8 cellular contexts compared by ENCODE assay signal in the genomic region with DNA sequence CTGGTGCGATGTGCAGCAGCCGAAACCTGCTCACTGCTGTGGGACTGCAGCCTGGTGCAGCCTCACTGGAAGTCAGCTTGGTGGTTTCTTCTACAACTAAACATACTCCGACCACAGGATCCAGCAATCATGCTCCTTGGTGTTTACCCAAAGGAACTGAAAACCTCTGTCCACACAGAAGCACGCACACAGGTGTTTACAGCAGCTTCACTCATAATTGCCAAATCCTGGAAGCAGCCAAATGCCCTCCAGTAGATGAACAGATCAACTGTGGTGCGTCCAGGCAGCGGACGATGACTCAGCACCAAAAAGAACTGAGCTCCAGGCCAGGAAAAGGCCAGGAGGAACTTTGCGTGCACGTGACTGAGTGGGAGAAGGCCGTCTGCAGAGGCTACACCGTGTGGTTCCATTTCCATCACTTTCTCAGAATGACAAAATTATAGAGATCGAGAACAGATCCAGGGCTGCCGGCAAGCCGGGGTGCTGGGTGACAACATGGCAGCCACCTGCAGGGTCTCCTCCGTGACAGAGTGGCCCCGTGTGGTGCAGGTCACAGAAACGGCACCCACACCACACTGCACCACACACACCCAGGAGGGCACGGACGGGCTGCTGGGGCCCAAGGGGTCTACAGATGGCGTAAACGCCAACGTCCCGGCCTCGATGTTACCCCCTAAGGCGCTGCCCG. TPM values are rescaled to one million over a fixed set of nuclear protein-coding genes. Genes with fewer than 3 reads are reported as not detected.
DNase-seq lines count a peak whose midpoint lies in the region; ATAC-seq and TF ChIP-seq lines count a peak whose summit lies in the region.

No MANE protein-coding gene starts in this region.

- no peaks in the 10 kb centered on the region for H3K27me3 ChIP-seq in BJ (ENCODE audit: control insufficient read depth, insufficient read depth, low read length)
- H3K27me3 ChIP-seq in lower lobe of right lung (ENCODE audit: low read depth): no peaks in the 10 kb centered on the region
- no peaks in the 10 kb centered on the region for H3K27me3 ChIP-seq in HAP-1 (ENCODE audit: low read depth)

- H3K9me3 ChIP-seq in lower lobe of right lung (no peaks in the 10 kb centered on the region), HAP-1 (no peaks in the 10 kb centered on the region)

- peak; percentile 51 to 52 for ATAC-seq in lower lobe of right lung

- H3K27ac ChIP-seq in lower lobe of right lung: no peak overlapping the region

- POLR2A ChIA-PET in BJ (lab: Charles Lee): no interaction called here

- H3K36me3 ChIP-seq in BJ (ENCODE audit: control insufficient read depth, insufficient read depth, low read length): no peaks in the 10 kb centered on the region
- no peaks in the 10 kb centered on the region for H3K36me3 ChIP-seq in lower lobe of right lung
- no peaks in the 10 kb centered on the region for H3K36me3 ChIP-seq in HAP-1 (replicated peaks)

- CTCF ChIA-PET in BJ (lab: Yijun Ruan, JAX): interaction anchor here (1.0 to 1.1 kb wide), 4 partner anchors 22 to 59 kb away, joined by 3 read pairs; partner anchors contain the start of genes EXD3 and NOXA1

- no peak for TF ChIP-seq CTCF in BJ (IDR thresholded peaks at IDR 0.05; ENCODE audit: insufficient read depth, low read depth, low read length)
- no peak for TF ChIP-seq CTCF in lower lobe of right lung (IDR thresholded peaks at IDR 0.05)

- intact Hi-C loops in lower lobe of right lung (cut with DNase I): no loop called here

- DNase-seq in BJ (ENCODE audit: low read depth) (peak; percentile 84), M059J (ENCODE audit: low read depth) (peak; percentile 98), astrocyte of the hippocampus (ENCODE audit: low read depth, low spot score) (peak; percentile 80), lower lobe of right lung (peak; percentile 68), HAP-1 (ENCODE audit: low spot score in 2 of 2) (no peak), NAMALWA (ENCODE audit: low spot score) (no peak), NCI-H2227 (lab: John Stamatoyannopoulos, UW; ENCODE audit: unreplicated experiment) (no peak)
- no peak for DNase-seq in stimulated activated CD8-positive, alpha-beta memory T cell treated with anti-CD3 and anti-CD28 coated beads, Interleukin-4, amount 100 ng/mL, for 48 hours

- in situ Hi-C loops in HAP-1 (cut with MboI; ENCODE audit: low sequenced_read_pairs): no loop called here

- H3K4me1 ChIP-seq in lower lobe of right lung (peaks cover 5% of the 10 kb centered on the region), HAP-1 (no peaks in the 10 kb centered on the region)

- H3K4me3 ChIP-seq in BJ (ENCODE audit: low read depth, low read length): no peak overlapping the region
- no peak overlapping the region for H3K4me3 ChIP-seq in lower lobe of right lung
- H3K4me3 ChIP-seq in HAP-1: no peak overlapping the region

RNA-seq across cellular contexts. Expression of gene NSMF, which starts 23.1 kb away (rescaled TPM):
- 21.5 and 35.7 TPM in 2 replicates for polyA plus RNA-seq in BJ (2011; rRNA removed)
- 11.0 and 23.6 TPM in 2 replicates for polyA minus RNA-seq in BJ (2011; rRNA and poly(A)+ RNA removed)
- total RNA-seq in M059J (2014; rRNA removed; shearing (Covaris generic)): 11.8 and 24.0 TPM in 2 replicates
- total RNA-seq in lower lobe of right lung: 20.7 TPM

RNA-seq across cellular contexts. Expression of gene ENTPD8, which starts 41.1 kb away (rescaled TPM):
- not detected in 2 replicates for polyA plus RNA-seq in BJ (2011; rRNA removed)
- polyA minus RNA-seq in BJ (2011; rRNA and poly(A)+ RNA removed): not detected in 2 replicates
- total RNA-seq in M059J (2014; rRNA removed; shearing (Covaris generic)): not detected in 2 replicates
- 0.15 TPM for total RNA-seq in lower lobe of right lung

RNA-seq across cellular contexts. Expression of gene NOXA1, which starts 59.0 kb away (rescaled TPM):
- 0.20 and 0.32 TPM in 2 replicates for polyA plus RNA-seq in BJ (2011; rRNA removed)
- not detected in 2 replicates for polyA minus RNA-seq in BJ (2011; rRNA and poly(A)+ RNA removed)
- total RNA-seq in M059J (2014; rRNA removed; shearing (Covaris generic)): not detected in 2 replicates
- total RNA-seq in lower lobe of right lung: 6.9 TPM

RNA-seq across cellular contexts. Expression of gene EXD3, which starts 59.3 kb away (rescaled TPM):
- polyA plus RNA-seq in BJ (2011; rRNA removed): 4.9 and 5.4 TPM in 2 replicates
- polyA minus RNA-seq in BJ (2011; rRNA and poly(A)+ RNA removed): 2.2 and 3.3 TPM in 2 replicates
- 1.6 and 2.7 TPM in 2 replicates for total RNA-seq in M059J (2014; rRNA removed; shearing (Covaris generic))
- 25.2 TPM for total RNA-seq in lower lobe of right lung

Comparison
In these comparisons a context has a peak if more than half of its experiments do, and no peak if none do; other contexts are left out.
1. DNase-seq: peak in BJ (single experiment), M059J (single experiment), astrocyte of the hippocampus (single experiment) and lower lobe of right lung (single experiment); none in HAP-1 (0 of 2), NAMALWA (single experiment), NCI-H2227 (single experiment) and stimulated activated CD8-positive, alpha-beta memory T cell treated with anti-CD3 and anti-CD28 coated beads, Interleukin-4, amount 100 ng/mL, for 48 hours (single experiment).